ENCODE assay signal across 12 cellular contexts in genomic region chr18:69152436-69152835, GRCh38.
DNase-seq lines count a peak whose midpoint lies in the region; TF ChIP-seq lines count a peak whose summit lies in the region.
"Had no signal": no experiment of that assay in that cellular context is flagged by ENCODE, and none has a peak within 500 bp of the region (broad histone marks: within the 10 kb centered on the region; RNA-seq: fewer than 3 reads in every experiment).

No MANE protein-coding gene starts in this region.

- DNase-seq in NCI-H446 treated with DMSO at 0.1 percent for 48 hours (lab: John Stamatoyannopoulos, UW): peak; percentile 69
- DNase-seq in middle frontal gyrus (ENCODE audit: extremely low spot score, low spot score): peak; percentile 11
- peak; percentile 22 for DNase-seq in putamen (ENCODE audit: low spot score)
- DNase-seq in GM13977 (ENCODE audit: low spot score): no peak
- DNase-seq in SK-N-DZ (ENCODE audit: low spot score): no peak
- DNase-seq: AML-193; Caco-2; Calu3; CD4-positive, alpha-beta T cell; CD8-positive, alpha-beta T cell; DMS79 treated with DMSO at 0.1 percent for 48 hours; GF-D8 had no signal

- TF ChIP-seq CTCF in GM13977 (IDR thresholded peaks at IDR 0.05; ENCODE audit: extremely low read depth, insufficient read depth, missing control alignments): no peak

- in situ Hi-C loops in GM13977 (cut with MboI; ENCODE audit: low pct_unique_long_range_greater_than_20kb, low sequenced_read_pairs, unreplicated experiment): no loop called here

Comparison
In these comparisons a context has a peak if more than half of its experiments do, and no peak if none do; other contexts are left out.
1. DNase-seq: peak in NCI-H446 treated with DMSO at 0.1 percent for 48 hours (single experiment), middle frontal gyrus (single experiment) and putamen (single experiment); none in GM13977 (single experiment) and SK-N-DZ (single experiment).